ENCODE assay signal across 15 cellular contexts in the genomic region with DNA sequence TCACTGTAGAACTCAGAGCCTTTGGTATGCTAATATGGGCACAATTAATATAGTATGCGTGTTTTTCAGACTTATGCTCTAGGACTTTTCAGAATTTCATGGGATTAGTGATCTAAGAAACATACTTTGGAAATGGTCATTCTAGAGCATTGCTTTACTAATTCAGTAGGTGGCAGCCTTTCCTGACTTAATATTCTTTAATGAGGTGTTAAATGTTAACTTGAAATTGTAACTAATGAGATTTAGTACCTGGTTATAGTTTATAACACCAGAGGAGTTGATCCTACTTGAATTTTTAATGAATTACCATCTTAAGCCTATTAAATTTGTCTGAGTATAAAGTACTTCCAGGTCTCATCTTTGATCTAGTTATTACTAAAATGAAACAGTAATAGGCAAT. TPM values are rescaled to one million over a fixed set of nuclear protein-coding genes. Genes with fewer than 3 reads are reported as not detected.
DNase-seq lines count a peak whose midpoint lies in the region; ATAC-seq, FAIRE-seq and TF ChIP-seq lines count a peak whose summit lies in the region.
"Had no signal": no experiment of that assay in that cellular context is flagged by ENCODE, and none has a peak within 500 bp of the region (broad histone marks: within the 10 kb centered on the region; RNA-seq: fewer than 3 reads in every experiment).

No MANE protein-coding gene starts in this region.

- no peak overlapping the region for H3K4me3 Mint-ChIP-seq in activated T-helper 17 cell treated with anti-CD3 and anti-CD28 coated beads, Interleukin-2, amount 50 U/mL, for 72 hours
- H3K4me3 Mint-ChIP-seq: activated CD4-positive, alpha-beta T cell treated with anti-CD3 and anti-CD28 coated beads for 36 hours; T-cell had no signal

- no peaks in the 10 kb centered on the region for H3K27me3 Mint-ChIP-seq in activated T-helper 17 cell treated with anti-CD3 and anti-CD28 coated beads, Interleukin-2, amount 50 U/mL, for 72 hours
- H3K27me3 Mint-ChIP-seq: activated CD4-positive, alpha-beta T cell treated with anti-CD3 and anti-CD28 coated beads for 36 hours; T-cell had no signal

- CTCF ChIA-PET in A549 (lab: Yijun Ruan, JAX): interaction anchor here (0.9 to 1.2 kb wide), 3 partner anchors 9 to 298 kb away, joined by 4 to 5 read pairs (median 4); no protein-coding TSS in a partner anchor

- no peaks in the 10 kb centered on the region for H3K27me3 ChIP-seq in GM06990 (replicated peaks; ENCODE audit: control insufficient read depth, insufficient read depth, low read length)

- peak; percentile 46 for FAIRE-seq in A549 (lab: Jason Lieb, UNC)

- intact Hi-C loops in lower leg skin (cut with DNase I; ENCODE audit: low total_unique reads): no loop called here

- TF ChIP-seq RAD21 in A549 (conservative IDR thresholded peaks at IDR 0.05 in 1 of 2, IDR thresholded peaks at IDR 0.05 in 1 of 2): peak in 1 of 2 experiments; percentile 29; a peak in 1 of 5 replicates

- POLR2A ChIA-PET in A549 (lab: Yijun Ruan, JAX): no interaction called here

- no peaks in the 10 kb centered on the region for H3K4me1 ChIP-seq in A549

- WGBS in A549 (ENCODE audit: missing lambda C conversion rate): 96% methylated on average over 1 of the region's 1 CpG
- WGBS in lower leg skin, 2 donors: 88 to 89% methylated on average over 1 of the region's 1 CpG

- no peak for TF ChIP-seq POLR2A in A549 (IDR thresholded peaks at IDR 0.05; ENCODE audit: low read length)
- TF ChIP-seq POLR2A in lower leg skin (IDR thresholded peaks at IDR 0.05): no peak

- no peak overlapping the region for H3K27ac ChIP-seq in A549

- peaks cover 3% of the 10 kb centered on the region for H3K36me3 ChIP-seq in GM06990 (ENCODE audit: control insufficient read depth, insufficient read depth, low read length)

- TF ChIP-seq EP300 in A549 (IDR thresholded peaks at IDR 0.05): no peak

- no peaks in the 10 kb centered on the region for H3K9me3 Mint-ChIP-seq in activated T-helper 17 cell treated with anti-CD3 and anti-CD28 coated beads, Interleukin-2, amount 50 U/mL, for 72 hours
- H3K9me3 Mint-ChIP-seq: T-cell had no signal

- no peak overlapping the region for H3K4me3 ChIP-seq in A549
- no peak overlapping the region for H3K4me3 ChIP-seq in GM06990 (replicated peaks; ENCODE audit: low read depth, low read length)
- H3K4me3 ChIP-seq in epithelial cell of proximal tubule (ENCODE audit: low read depth, low read length): no peak overlapping the region
- H3K4me3 ChIP-seq in lower leg skin (ENCODE audit: low read depth, poor library complexity, severe bottlenecking): no peak overlapping the region

- H3K36me3 Mint-ChIP-seq in activated T-helper 17 cell treated with anti-CD3 and anti-CD28 coated beads, Interleukin-2, amount 50 U/mL, for 72 hours (ENCODE audit: low read depth): peaks cover 95% of the 10 kb centered on the region

- H3K27ac Mint-ChIP-seq in activated T-helper 17 cell treated with anti-CD3 and anti-CD28 coated beads, Interleukin-2, amount 50 U/mL, for 72 hours: no peak overlapping the region
- H3K27ac Mint-ChIP-seq: activated CD4-positive, alpha-beta T cell treated with anti-CD3 and anti-CD28 coated beads for 36 hours; T-cell had no signal

- H3K4me1 Mint-ChIP-seq in activated T-helper 17 cell treated with anti-CD3 and anti-CD28 coated beads, Interleukin-2, amount 50 U/mL, for 72 hours: no peaks in the 10 kb centered on the region

- H3K9me3 ChIP-seq in A549: no peaks in the 10 kb centered on the region

- no peak for DNase-seq in A549 (ENCODE audit: low read depth in 1 of 2, low spot score in 1 of 2)
- no peak for DNase-seq in GM06990 (ENCODE audit: extremely low read depth, insufficient read length)
- peak; percentile 37 for DNase-seq in NCI-H524 treated with DMSO at 0.1 percent for 48 hours (lab: John Stamatoyannopoulos, UW)
- DNase-seq in epithelial cell of proximal tubule (ENCODE audit: low read depth): no peak
- no peak for DNase-seq in NOMO-1 treated with DMSO at 0.1 percent for 48 hours (lab: John Stamatoyannopoulos, UW; ENCODE audit: unreplicated experiment)
- DNase-seq in lower leg skin (ENCODE audit: low spot score in 2 of 2): no peak
- DNase-seq: activated CD4-positive, alpha-beta T cell treated with anti-CD3 and anti-CD28 coated beads for 36 hours; activated T-cell treated with anti-CD3 and anti-CD28 coated beads, Interleukin-2, amount 50 U/mL, for 48 hours; aorta; NCI-H1417 treated with DMSO at 0.1 percent for 48 hours; stimulated activated CD4-positive, alpha-beta T cell treated with anti-CD3 and anti-CD28 coated beads, Interleukin-2, amount 100 ng/mL, for 48 hours; stimulated activated naive CD4-positive, alpha-beta T cell treated with Interleukin-2 at 50 U/mL for 16 hours; T-cell had no signal

- no peak; a peak in 1 of 6 replicates for ATAC-seq in A549
- ATAC-seq in activated T-helper 17 cell treated with anti-CD3 and anti-CD28 coated beads, Interleukin-2, amount 50 U/mL, for 72 hours (replicated peaks): no peak
- no peak for ATAC-seq in HG03280 (IDR thresholded peaks at IDR 0.05; ENCODE audit: unreplicated experiment)
- ATAC-seq: activated CD4-positive, alpha-beta T cell treated with anti-CD3 and anti-CD28 coated beads for 36 hours; T-cell had no signal

- no peak overlapping the region for H3K4me2 ChIP-seq in A549

- TF ChIP-seq CTCF in A549 (IDR thresholded peaks at IDR 0.05) (peak; percentile 52), GM06990 (IDR thresholded peaks at IDR 0.05; ENCODE audit: insufficient read depth, low read length, poor library complexity, severe bottlenecking) (peak; percentile 24), epithelial cell of proximal tubule (conservative IDR thresholded peaks at IDR 0.05; ENCODE audit: low read depth, low read length) (peak; percentile 37), lower leg skin (IDR thresholded peaks at IDR 0.05) (no peak)

TF ChIP-seq in A549, 52 proteins besides CTCF, POLR2A, EP300 and RAD21:
- TF ChIP-seq MYC (IDR thresholded peaks at IDR 0.05; ENCODE audit: borderline replicate concordance, low read length): no peak
- no peak for TF ChIP-seq EHMT2 (IDR thresholded peaks at IDR 0.05; ENCODE audit: low read depth)
- peak; percentile 35; the same call in 2 of the 3 replicates for TF ChIP-seq SMC3 (IDR thresholded peaks at IDR 0.05)

RNA-seq across cellular contexts. Expression of a gene that starts 28.5 kb away (rescaled TPM):
- 233 and 270 TPM in 2 replicates for polyA plus RNA-seq in A549 (2011; rRNA removed)
- 46.4 and 51.5 TPM in 2 replicates for polyA plus RNA-seq in A549 (2012; cell fraction: cytosol; rRNA removed)
- polyA plus RNA-seq in A549 (2012; cell fraction: nucleus; rRNA removed): 12.9 and 21.6 TPM in 2 replicates
- 268 to 303 TPM (median 278 TPM) in 3 replicates for polyA plus RNA-seq in A549 (2017; fragmentation: RNase III; extraction: RNeasy Plus Mini Kit Qiagen cat#74134 plus additional on column Dnase treatment)
- 71.5 and 74.6 TPM in 2 replicates for polyA minus RNA-seq in A549 (2011; rRNA and poly(A)+ RNA removed)
- total RNA-seq in epithelial cell of proximal tubule: 95.3 and 103 TPM in 2 replicates
- 100 to 1,000 TPM; 276 to 518 TPM for total RNA-seq in activated T-helper 17 cell treated with anti-CD3 and anti-CD28 coated beads, Interleukin-2, amount 50 U/mL, for 72 hours
- 10 to 100 TPM; 44.1 to 58.7 (median 50.9) TPM for total RNA-seq in lower leg skin

Comparison
In these comparisons a context has a peak if more than half of its experiments do, and no peak if none do; other contexts are left out.
1. CTCF ChIP-seq: peak in A549 (single experiment), GM06990 (single experiment) and epithelial cell of proximal tubule (single experiment); none in lower leg skin (0 of 3).